In the genomic region with DNA sequence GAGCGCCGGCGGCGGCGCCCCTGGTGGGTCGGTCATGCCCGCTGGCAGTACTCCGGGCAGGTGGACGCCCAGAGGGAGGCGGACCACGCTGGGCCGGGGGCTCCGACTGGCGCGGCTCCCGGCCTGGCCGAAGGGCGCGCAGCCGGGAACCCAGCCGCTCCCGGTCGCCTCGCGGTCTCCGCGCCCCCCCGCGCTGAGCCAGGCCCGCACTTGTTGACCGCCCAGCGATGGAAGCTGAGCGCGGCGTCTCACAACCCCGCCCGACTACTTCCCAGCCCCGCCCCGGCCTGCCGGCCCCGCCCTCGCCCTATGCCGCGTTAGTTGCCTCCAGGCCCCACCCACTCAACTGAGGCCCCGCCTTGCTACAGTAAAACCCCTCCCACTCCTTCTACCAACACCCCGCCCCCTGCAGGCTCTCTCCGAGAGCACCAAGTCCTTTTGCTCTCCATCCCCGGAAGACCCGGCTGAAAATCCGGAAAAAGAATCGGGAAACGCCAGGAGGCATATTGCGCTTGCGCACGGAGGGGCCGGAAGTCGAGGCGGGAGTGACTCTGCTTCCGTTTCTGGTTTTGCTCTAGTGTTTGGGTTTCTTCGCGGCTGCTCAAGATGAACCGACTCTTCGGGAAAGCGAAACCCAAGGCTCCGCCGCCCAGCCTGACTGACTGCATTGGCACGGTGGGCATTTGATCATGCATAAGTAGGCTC, we compare ENCODE assay signal across 8 cellular contexts. TPM values are rescaled to one million over a fixed set of nuclear protein-coding genes. Genes with fewer than 3 reads are reported as not detected.
DNase-seq lines count a peak whose midpoint lies in the region; ATAC-seq and TF ChIP-seq lines count a peak whose summit lies in the region.

A gene (minus strand): TSS at position 236 of the 705 bp plus-strand sequence.
A gene (plus strand): TSS at position 577 of the 705 bp plus-strand sequence. CDS start 30 bp downstream, at position 607.

- no peaks in the 10 kb centered on the region for H3K27me3 ChIP-seq in lower lobe of right lung (ENCODE audit: low read depth)

- ATAC-seq in GM19467 (IDR thresholded peaks at IDR 0.05; ENCODE audit: unreplicated experiment) (peak; percentile 74), lower lobe of right lung (peak; percentile 98 to 100)

- peak within 1 kb of the TSS; percentile 93 for H3K4me3 ChIP-seq in lower lobe of right lung

- intact Hi-C loops in lower lobe of right lung (cut with DNase I), result no loop called here

- peak; percentile 31 for TF ChIP-seq CTCF in lower lobe of right lung (IDR thresholded peaks at IDR 0.05)

- DNase-seq in CMK (ENCODE audit: low read depth) (peak; percentile 97), HS-27A (ENCODE audit: low read depth) (peak; percentile 99), NK-92 (lab: John Stamatoyannopoulos, UW; ENCODE audit: unreplicated experiment) (peak; percentile 97), lower lobe of right lung (peak; percentile 100)
- peak; percentile 99 for DNase-seq in activated CD8-positive, alpha-beta memory T cell treated with anti-CD3 and anti-CD28 coated beads for 1 hour (ENCODE audit: extremely low read depth in 1 of 2, low read depth in 1 of 2)
- peak; percentile 98 for DNase-seq in effector CD4-positive, alpha-beta T cell
- DNase-seq in stimulated activated CD4-positive, alpha-beta T cell treated with anti-CD3 and anti-CD28 coated beads, TNF-alpha, amount 100 ng/mL, for 24 hours (ENCODE audit: low read depth in 3 of 3), result peak; percentile 99 to 100 (median 100)

- H3K9me3 ChIP-seq in lower lobe of right lung, result no peaks in the 10 kb centered on the region

- H3K36me3 ChIP-seq in lower lobe of right lung, result peaks cover 68% of the 10 kb centered on the region

- H3K4me1 ChIP-seq in lower lobe of right lung, result peaks cover 28% of the 10 kb centered on the region

- peak within 1 kb of the TSS; percentile 92 for H3K27ac ChIP-seq in lower lobe of right lung

RNA-seq across cellular contexts. Expression of the first gene that starts in this region (rescaled TPM):
- total RNA-seq in lower lobe of right lung, result 98.5 TPM

RNA-seq across cellular contexts. Expression of the second gene that starts in this region (rescaled TPM):
- 80.9 TPM for total RNA-seq in lower lobe of right lung

Comparison
In these comparisons a context has a peak if more than half of its experiments do, and no peak if none do; other contexts are left out.
1. Peak in every context shown above with its lines: DNase-seq, ATAC-seq, H3K4me3 ChIP-seq and H3K27ac ChIP-seq.